8 cellular contexts compared by ENCODE assay signal in genomic region chr6:158518196-158519127, GRCh38. TPM values are rescaled to one million over a fixed set of nuclear protein-coding genes. Genes with fewer than 3 reads are reported as not detected.
DNase-seq lines count a peak whose midpoint lies in the region; ATAC-seq and TF ChIP-seq lines count a peak whose summit lies in the region.

No MANE protein-coding gene starts in this region.

- ATAC-seq in GM18505 (IDR thresholded peaks at IDR 0.05; ENCODE audit: unreplicated experiment) (peak; percentile 70), HG02884 (IDR thresholded peaks at IDR 0.05; ENCODE audit: unreplicated experiment) (peak; percentile 82)

- intact Hi-C loops in A673 (cut with micrococcal nuclease; ENCODE audit: unreplicated experiment), result loop anchor here (2.0 kb wide), 1 partner anchor 298 kb away; no protein-coding TSS in a partner anchor
- intact Hi-C loops in breast epithelium (cut with DNase I; ENCODE audit: low total_unique reads), result no loop called here

- H3K4me1 ChIP-seq in A673 (ENCODE audit: insufficient read depth, low read length, poor library complexity, severe bottlenecking) (peaks cover 20% of the 10 kb centered on the region), breast epithelium (no peaks in the 10 kb centered on the region)

- no peak for TF ChIP-seq POLR2A in GM18505 (IDR thresholded peaks at IDR 0.05; ENCODE audit: borderline replicate concordance, extremely low read depth, insufficient read depth, insufficient read length)
- TF ChIP-seq POLR2A in breast epithelium (IDR thresholded peaks at IDR 0.05), result no peak

- BruUV-seq in A673 (replicated peaks; lab: Mats Ljungman, UMichigan), result no TSS peak

- POLR2A ChIA-PET in A673 (lab: Charles Lee; ENCODE audit: low non-redundant PET), result no interaction called here

- no peak overlapping the region for H3K27ac ChIP-seq in A673 (ENCODE audit: low read depth, low read length, poor library complexity, severe bottlenecking)
- H3K27ac ChIP-seq in breast epithelium, result peak overlapping the region in 1 of 2 donors; percentile 57

- TF ChIP-seq CTCF in A673 (conservative IDR thresholded peaks at IDR 0.05; ENCODE audit: low read depth, low read length), result peak; percentile 76
- peak in 2 of 3 donors; percentile 44 to 46 for TF ChIP-seq CTCF in breast epithelium (IDR thresholded peaks at IDR 0.05)

- peak; percentile 86 for DNase-seq in A673 (ENCODE audit: low spot score)
- DNase-seq in NCI-H1436 (lab: John Stamatoyannopoulos, UW), result peak; percentile 75
- DNase-seq in T-helper 22 cell (ENCODE audit: low read depth), result peak; percentile 18
- DNase-seq in breast epithelium (ENCODE audit: low spot score in 2 of 2), result peak in 1 of 2 donors; percentile 29
- DNase-seq in inferior parietal cortex (ENCODE audit: extremely low spot score), result peak; percentile 76
- DNase-seq in stimulated activated CD4-positive, alpha-beta T cell treated with anti-CD3 and anti-CD28 coated beads, Interleukin-15, amount 100 ng/mL, for 1 hour (ENCODE audit: low read depth in 1 of 2, low spot score in 1 of 2), result peak; percentile 15 to 31

- peak overlapping the region; percentile 39 for H3K4me3 ChIP-seq in A673 (ENCODE audit: low read depth, low read length, poor library complexity, severe bottlenecking)
- H3K4me3 ChIP-seq in breast epithelium, result peak overlapping the region; percentile 11 to 59 (median 36)

- H3K27me3 ChIP-seq in A673 (replicated peaks; ENCODE audit: insufficient read depth, low read depth, low read length, poor library complexity) (no peaks in the 10 kb centered on the region), breast epithelium (no peaks in the 10 kb centered on the region)

- CTCF ChIA-PET in A673 (lab: Charles Lee), result interaction anchor here (0.5 to 1.7 kb wide), 9 partner anchors 21 to 304 kb away, joined by 3 to 9 read pairs (median 4); no protein-coding TSS in a partner anchor

- no peaks in the 10 kb centered on the region for H3K9me3 ChIP-seq in A673 (ENCODE audit: low read depth, low read length, poor library complexity, severe bottlenecking)
- no peaks in the 10 kb centered on the region for H3K9me3 ChIP-seq in breast epithelium

- no peaks in the 10 kb centered on the region for H3K36me3 ChIP-seq in A673 (ENCODE audit: insufficient read depth, low read length, poor library complexity, severe bottlenecking)
- no peaks in the 10 kb centered on the region for H3K36me3 ChIP-seq in breast epithelium

RNA-seq across cellular contexts. Expression of gene TMEM181, which starts 41.4 kb away (rescaled TPM):
- total RNA-seq in A673 (2021) (29.4 and 31.6 TPM in 2 replicates), breast epithelium (10 to 100 TPM; 17.0 to 29.3 (median 28.5) TPM)
